Comparison of ENCODE assay signal across 1 cellular context in genomic region chr6:257774-258173, GRCh38.
TF ChIP-seq lines count a peak whose summit lies in the region.

No MANE protein-coding gene starts in this region.

TF ChIP-seq in HepG2, 621 proteins besides CTCF, POLR2A, EP300 and RAD21:
- no peak for TF ChIP-seq HMGA1 (CRISPR knock-in tag; conservative IDR thresholded peaks at IDR 0.05)
- TF ChIP-seq MAFK (conservative IDR thresholded peaks at IDR 0.05 in 1 of 2, IDR thresholded peaks at IDR 0.05 in 1 of 2; ENCODE audit: low read length in 2 of 2) = 0 out of 4 replicates have a peak, but pooled peaks of 1 of the 2 experiments have one; percentile 4
